Comparison of ENCODE assay signal across 16 cellular contexts in genomic region chr1:157034137-157034800, GRCh38. TPM values are rescaled to one million over a fixed set of nuclear protein-coding genes. Genes with fewer than 3 reads are reported as not detected.
DNase-seq lines count a peak whose midpoint lies in the region; ATAC-seq and TF ChIP-seq lines count a peak whose summit lies in the region.
"Had no signal": no experiment of that assay in that cellular context is flagged by ENCODE, and none has a peak within 500 bp of the region (broad histone marks: within the 10 kb centered on the region; RNA-seq: fewer than 3 reads in every experiment).

No MANE protein-coding gene starts in this region.

- H3K4me1 Mint-ChIP-seq in endothelial cell (ENCODE audit: unreplicated experiment) = no peaks in the 10 kb centered on the region

- H3K27me3 Mint-ChIP-seq in endothelial cell (ENCODE audit: unreplicated experiment) = peaks cover 3% of the 10 kb centered on the region

- H3K27ac Mint-ChIP-seq in endothelial cell (ENCODE audit: unreplicated experiment) = no peak overlapping the region

- no peak overlapping the region for H3K4me3 Mint-ChIP-seq in endothelial cell (ENCODE audit: unreplicated experiment)

- H3K36me3 Mint-ChIP-seq in endothelial cell (ENCODE audit: low read depth, unreplicated experiment) = peaks cover 13% of the 10 kb centered on the region

- H3K36me3 ChIP-seq in lower lobe of right lung = peaks cover 4% of the 10 kb centered on the region

- TF ChIP-seq CTCF in lower lobe of right lung (IDR thresholded peaks at IDR 0.05) = no peak
- no peak for TF ChIP-seq CTCF in endothelial cell (IDR thresholded peaks at IDR 0.05; ENCODE audit: unreplicated experiment)

- DNase-seq in COLO829 (ENCODE audit: low spot score) = peak; percentile 87
- DNase-seq in RPMI7951 (ENCODE audit: low read depth) = peak; percentile 70
- DNase-seq in epidermal melanocyte (ENCODE audit: insufficient read length, low spot score) = peak; percentile 38
- peak; percentile 69 for DNase-seq in midbrain (lab: John Stamatoyannopoulos, UW)
- no peak for DNase-seq in lower lobe of right lung
- no peak for DNase-seq in stimulated activated naive CD8-positive, alpha-beta T cell treated with anti-CD3 and anti-CD28 coated beads, Interleukin-15, Interleukin-2, amounts not matched to agents 100 U/mL and 50 U/mL, for 24 hours
- no peak for DNase-seq in endothelial cell (ENCODE audit: low spot score)
- DNase-seq: activated CD4-positive, alpha-beta T cell treated with anti-CD3 and anti-CD28 coated beads for 1 hour; activated CD8-positive, alpha-beta memory T cell treated with anti-CD3 and anti-CD28 coated beads, Interleukin-2, amount 50 U/mL, for 4 hours; activated naive CD4-positive, alpha-beta T cell treated with Interleukin-2 at 50 U/mL for 16 hours; effector memory CD4-positive, alpha-beta T cell; small intestine; T-helper 2 cell had no signal

- intact Hi-C loops in lower lobe of right lung (cut with DNase I) = no loop called here

- H3K27me3 ChIP-seq in lower lobe of right lung (ENCODE audit: low read depth) = no peaks in the 10 kb centered on the region

- no peaks in the 10 kb centered on the region for H3K4me1 ChIP-seq in lower lobe of right lung

- H3K9me3 Mint-ChIP-seq in endothelial cell (ENCODE audit: unreplicated experiment) = no peaks in the 10 kb centered on the region

- no peak overlapping the region for H3K27ac ChIP-seq in lower lobe of right lung
- H3K27ac ChIP-seq: KMS-11 had no signal

- no peak overlapping the region for H3K4me3 ChIP-seq in lower lobe of right lung

- H3K9me3 ChIP-seq in lower lobe of right lung = no peaks in the 10 kb centered on the region

- no peak for ATAC-seq in lower lobe of right lung
- no peak for ATAC-seq in stimulated activated naive CD8-positive, alpha-beta T cell treated with anti-CD3 and anti-CD28 coated beads, Interleukin-15, Interleukin-2, amounts not matched to agents 100 U/mL and 50 U/mL, for 24 hours
- ATAC-seq in HG02885 (IDR thresholded peaks at IDR 0.05; ENCODE audit: poor library complexity, unreplicated experiment) = no peak
- ATAC-seq: Right ventricle myocardium inferior had no signal

RNA-seq across cellular contexts. Expression of gene ARHGEF11, which starts 11.3 kb away (rescaled TPM):
- 11.4 and 12.5 TPM in 2 replicates for total RNA-seq in RPMI7951 (2014; rRNA removed; shearing (Covaris generic))
- total RNA-seq in lower lobe of right lung (54.5 TPM), endothelial cell (ENCODE audit: unreplicated experiment) (48.4 TPM)

Comparison
In these comparisons a context has a peak if more than half of its experiments do, and no peak if none do; other contexts are left out.
1. DNase-seq: peak in COLO829 (single experiment), RPMI7951 (single experiment), epidermal melanocyte (single experiment) and midbrain (single experiment); none in lower lobe of right lung (single experiment), stimulated activated naive CD8-positive, alpha-beta T cell treated with anti-CD3 and anti-CD28 coated beads, Interleukin-15, Interleukin-2, amounts not matched to agents 100 U/mL and 50 U/mL, for 24 hours (single experiment) and endothelial cell (single experiment).